ENCODE assay signal across 20 cellular contexts in genomic region chr1:111110197-111110899, GRCh38. TPM values are rescaled to one million over a fixed set of nuclear protein-coding genes. Genes with fewer than 3 reads are reported as not detected.
A peak's percentile ranks its signal among the peaks of the same experiment; 100 is the strongest.
DNase-seq lines count a peak whose midpoint lies in the region; ATAC-seq, FAIRE-seq and TF ChIP-seq lines count a peak whose summit lies in the region.
"Had no signal": no experiment of that assay in that cellular context is flagged by ENCODE, and none has a peak within 500 bp of the region (broad histone marks: within the 10 kb centered on the region; RNA-seq: fewer than 3 reads in every experiment).

No MANE protein-coding gene starts in this region.

- DNase-seq in COLO668 (lab: John Stamatoyannopoulos, UW; ENCODE audit: unreplicated experiment) = peak; percentile 45
- peak; percentile 22 for DNase-seq in NCI-H2029 treated with DMSO at 0.1 percent for 48 hours (lab: John Stamatoyannopoulos, UW)
- DNase-seq in body of pancreas = peak; percentile 47 to 81 (median 71)
- peak; percentile 77 for DNase-seq in HepG2 (ENCODE audit: low spot score)
- DNase-seq in AML-193 (lab: John Stamatoyannopoulos, UW) = no peak
- no peak for DNase-seq in cerebellum (ENCODE audit: low spot score)
- DNase-seq in epidermal melanocyte (ENCODE audit: insufficient read length, low spot score) = no peak
- DNase-seq: activated CD4-positive, alpha-beta T cell treated with anti-CD3 and anti-CD28 coated beads, Interleukin-2, amount 50 U/mL, for 48 hours; activated naive CD8-positive, alpha-beta T cell treated with anti-CD3 and anti-CD28 coated beads, Interleukin-2, amount 10 ng/mL, durations not matched to agents 7 days and 5 days; activated T-cell treated with anti-CD3 and anti-CD28 coated beads, Interleukin-2, amount 50 U/mL, for 24 hours; CD4-positive, alpha-beta memory T cell; head of caudate nucleus; NCI-H82; retina; stimulated activated naive CD4-positive, alpha-beta T cell treated with Interleukin-2 at 50 U/mL for 16 hours had no signal

- H3K9me3 ChIP-seq in body of pancreas (no peaks in the 10 kb centered on the region), HepG2 (ENCODE audit: low read length) (peaks cover 8% of the 10 kb centered on the region; the same call in 1 of the 2 replicates)

- no peaks in the 10 kb centered on the region for H4K20me1 ChIP-seq in HepG2 (ENCODE audit: insufficient read depth, low read length)

- H2AFZ ChIP-seq in HepG2 (ENCODE audit: low read length) = no peak overlapping the region

- peak overlapping the region in 1 of 4 donors; percentile 7 for H3K27ac ChIP-seq in body of pancreas
- H3K27ac ChIP-seq in HepG2 (ENCODE audit: extremely low read length, insufficient read depth, low read length) = peak overlapping the region; percentile 47
- H3K27ac ChIP-seq: cardiac muscle cell, RWPE1 had no signal

- peak; percentile 87 for FAIRE-seq in HepG2 (lab: Jason Lieb, UNC)
- FAIRE-seq: islet of Langerhans had no signal

- no peak; a peak in 1 of 4 replicates for TF ChIP-seq EP300 in HepG2 (IDR thresholded peaks at IDR 0.05; ENCODE audit: low read depth in 2 of 2, low read length in 2 of 2)
- no peak for TF ChIP-seq EP300 in HepG2 (CRISPR knock-in tag; IDR thresholded peaks at IDR 0.05; ENCODE audit: borderline replicate concordance)

- H3K4me2 ChIP-seq in HepG2 (ENCODE audit: low read depth, low read length) = peak overlapping the region; percentile 59

- no TSS peak for BruUV-seq in HepG2 (replicated peaks; lab: Mats Ljungman, UMichigan)

- H3K36me3 ChIP-seq in body of pancreas (replicated peaks in 1 of 2; ENCODE audit: insufficient read depth in 1 of 2, low read depth in 2 of 2) (no peaks in the 10 kb centered on the region), HepG2 (replicated peaks in 1 of 2; ENCODE audit: control insufficient read depth in 1 of 2, insufficient read depth in 2 of 2, low read length in 2 of 2) (no peaks in the 10 kb centered on the region)
- H3K36me3 ChIP-seq: cardiac muscle cell had no signal

- H3K4me3 ChIP-seq in body of pancreas (no peak overlapping the region), HepG2 (replicated peaks in 1 of 3; ENCODE audit: insufficient read depth in 1 of 3, low read depth in 2 of 3, low read length in 3 of 3) (no peak overlapping the region)
- H3K4me3 ChIP-seq: cardiac muscle cell had no signal

- TF ChIP-seq RAD21 in HepG2 (CRISPR knock-in tag; IDR thresholded peaks at IDR 0.05) = no peak

- no peaks in the 10 kb centered on the region for H3K79me2 ChIP-seq in HepG2 (ENCODE audit: insufficient read depth, low read length)

- no peaks in the 10 kb centered on the region for H3K27me3 ChIP-seq in body of pancreas
- H3K27me3 ChIP-seq in HepG2 (ENCODE audit: control insufficient read depth in 1 of 2, insufficient read depth in 2 of 2, low read length in 2 of 2) = no peaks in the 10 kb centered on the region
- H3K27me3 ChIP-seq: cardiac muscle cell had no signal

- no peak for TF ChIP-seq POLR2A in body of pancreas (IDR thresholded peaks at IDR 0.05)
- TF ChIP-seq POLR2A in HepG2 (IDR thresholded peaks at IDR 0.05; ENCODE audit: insufficient read depth in 1 of 2, low read depth in 2 of 2, low read length in 2 of 2) = no peak

- H3K9ac ChIP-seq in HepG2 (ENCODE audit: insufficient read depth, low read depth, low read length) = peak overlapping the region; percentile 31; the same call in 1 of the 2 replicates

- CTCF ChIA-PET in HepG2 (lab: Yijun Ruan, JAX; ENCODE audit: low intra/inter-chr PET ratio, low total read pairs) = no interaction called here

- POLR2A ChIA-PET in HepG2 (lab: Yijun Ruan, JAX) = interaction anchor here (1.1 kb wide), 1 partner anchor 29 kb away, joined by 3 read pairs; no protein-coding TSS in a partner anchor

- ATAC-seq in body of pancreas (peak; percentile 59), HepG2 (peak; percentile 100), HG02588 (IDR thresholded peaks at IDR 0.05; ENCODE audit: unreplicated experiment) (no peak)
- ATAC-seq: esophagus mucosa had no signal

- H3K4me1 ChIP-seq in body of pancreas (peaks cover 7% of the 10 kb centered on the region), HepG2 (ENCODE audit: insufficient read depth, low read length) (peaks cover 25% of the 10 kb centered on the region)

- in situ Hi-C loops in HepG2 (cut with HindIII; ENCODE audit: extremely low pct_ligation_motif_present, low pct_unique_long_range_greater_than_20kb) = no loop called here

- TF ChIP-seq CTCF in body of pancreas (IDR thresholded peaks at IDR 0.05) (peak in 1 of 7 experiments; percentile 5), HepG2 (CRISPR knock-in tag; IDR thresholded peaks at IDR 0.05) (0 out of 2 replicates have a peak, but pooled peaks have one; percentile 12)

- intact Hi-C loops in body of pancreas (cut with DNase I) = no loop called here
- intact Hi-C loops in HepG2 (cut with micrococcal nuclease; ENCODE audit: unreplicated experiment) = loop anchor here (5.0 kb wide), 1 partner anchor 78 kb away; no protein-coding TSS in a partner anchor

- WGBS in body of pancreas, 2 donors = 71 to 94% methylated on average over 1 of the region's 1 CpG
- no CpG with 5 or more reads among the region's 1 CpG for WGBS in HepG2 (ENCODE audit: low lambda C conversion rate)

TF ChIP-seq in HepG2, 621 proteins besides CTCF, POLR2A, EP300 and RAD21 (continues in another document):
- TF ChIP-seq BCL6 (CRISPR knock-in tag; IDR thresholded peaks at IDR 0.05) (0 out of 2 replicates have a peak, but pooled peaks have one; percentile 25), FOXA3 (CRISPR knock-in tag; IDR thresholded peaks at IDR 0.05) (peak; percentile 95), HNRNPUL1 (IDR thresholded peaks at IDR 0.05; ENCODE audit: low read depth, low read length) (no peak), SSRP1 (CRISPR knock-in tag; IDR thresholded peaks at IDR 0.05) (no peak), ATF2 (CRISPR knock-in tag; IDR thresholded peaks at IDR 0.05) (no peak; the same call in 1 of the 2 replicates)

RNA-seq across cellular contexts. Expression of gene DRAM2, which starts 29.5 kb away (rescaled TPM):
- total RNA-seq in body of pancreas = 10 to 100 TPM; 11.9 to 27.5 TPM
- total RNA-seq in HepG2 (2016; rRNA removed; fragmentation: Illumina TruSeq; extraction: Trizol) = 22.9 and 33.2 TPM in 2 replicates
- 10.8 and 11.1 TPM in 2 replicates for total RNA-seq in HepG2 (2016; cell fraction: cytosol; rRNA removed; fragmentation: Illumina TruSeq; extraction: Trizol; ENCODE audit: low read depth)
- 26.1 and 31.2 TPM in 2 replicates for total RNA-seq in HepG2 (2016; cell fraction: insoluble cytoplasmic fraction; rRNA removed; fragmentation: Illumina TruSeq; extraction: Trizol)
- total RNA-seq in HepG2 (2016; cell fraction: membrane; rRNA removed; fragmentation: Illumina TruSeq; extraction: Trizol) = 24.9 and 25.1 TPM in 2 replicates
- 33.7 and 39.3 TPM in 2 replicates for total RNA-seq in HepG2 (2016; cell fraction: nucleus; rRNA removed; fragmentation: Illumina TruSeq; extraction: Trizol)
- polyA plus RNA-seq in HepG2 (2011; rRNA removed) = 115 and 123 TPM in 2 replicates
- 44.2 and 92.1 TPM in 2 replicates for polyA plus RNA-seq in HepG2 (2011; cell fraction: cytosol; rRNA removed)
- 37.4 and 49.8 TPM in 2 replicates for polyA plus RNA-seq in HepG2 (2011; cell fraction: nucleus; rRNA removed)
- polyA plus RNA-seq in HepG2 (2012) = 72.7 and 76.6 TPM in 2 replicates
- polyA plus RNA-seq in HepG2 (2016; cell fraction: cytosol; fragmentation: Illumina TruSeq; extraction: Trizol; ENCODE audit: low read depth) = 15.3 and 16.5 TPM in 2 replicates
- 24.1 and 24.4 TPM in 2 replicates for polyA plus RNA-seq in HepG2 (2016; cell fraction: insoluble cytoplasmic fraction; fragmentation: Illumina TruSeq; extraction: Trizol; ENCODE audit: low read depth)
- polyA plus RNA-seq in HepG2 (2016; cell fraction: membrane; fragmentation: Illumina TruSeq; extraction: Trizol; ENCODE audit: low read depth) = 23.4 and 24.7 TPM in 2 replicates
- polyA plus RNA-seq in HepG2 (2016; cell fraction: nucleus; fragmentation: Illumina TruSeq; extraction: Trizol; ENCODE audit: insufficient read depth, low read depth) = 39.0 and 46.7 TPM in 2 replicates
- 43.0 and 52.4 TPM in 2 replicates for polyA minus RNA-seq in HepG2 (2011; rRNA and poly(A)+ RNA removed; ENCODE audit: low replicate concordance)
- 32.2 and 46.0 TPM in 2 replicates for polyA minus RNA-seq in HepG2 (2011; cell fraction: cytosol; rRNA and poly(A)+ RNA removed)
- 45.6 and 53.0 TPM in 2 replicates for polyA minus RNA-seq in HepG2 (2011; cell fraction: nucleus; rRNA and poly(A)+ RNA removed)
- total RNA-seq in cerebellum = 43.4 TPM

RNA-seq across cellular contexts. Expression of gene CEPT1, which starts 29.7 kb away (rescaled TPM):
- total RNA-seq in body of pancreas (10 to 100 TPM; 16.9 to 26.0 TPM), HepG2 (2016; rRNA removed; fragmentation: Illumina TruSeq; extraction: Trizol) (33.6 and 48.2 TPM in 2 replicates), cerebellum (54.1 TPM)
- 21.9 and 25.2 TPM in 2 replicates for total RNA-seq in HepG2 (2016; cell fraction: cytosol; rRNA removed; fragmentation: Illumina TruSeq; extraction: Trizol; ENCODE audit: low read depth)
- total RNA-seq in HepG2 (2016; cell fraction: insoluble cytoplasmic fraction; rRNA removed; fragmentation: Illumina TruSeq; extraction: Trizol) = 28.5 and 48.4 TPM in 2 replicates
- 17.5 and 19.8 TPM in 2 replicates for total RNA-seq in HepG2 (2016; cell fraction: membrane; rRNA removed; fragmentation: Illumina TruSeq; extraction: Trizol)
- total RNA-seq in HepG2 (2016; cell fraction: nucleus; rRNA removed; fragmentation: Illumina TruSeq; extraction: Trizol) = 58.5 and 62.9 TPM in 2 replicates
- 33.3 and 35.7 TPM in 2 replicates for polyA plus RNA-seq in HepG2 (2011; rRNA removed)
- polyA plus RNA-seq in HepG2 (2011; cell fraction: cytosol; rRNA removed) = 11.9 and 21.3 TPM in 2 replicates
- polyA plus RNA-seq in HepG2 (2011; cell fraction: nucleus; rRNA removed) = 18.0 and 20.5 TPM in 2 replicates
- polyA plus RNA-seq in HepG2 (2012) = 28.5 and 31.0 TPM in 2 replicates
- 2.4 TPM in 2 replicates for polyA plus RNA-seq in HepG2 (2016; cell fraction: cytosol; fragmentation: Illumina TruSeq; extraction: Trizol; ENCODE audit: low read depth)
- polyA plus RNA-seq in HepG2 (2016; cell fraction: insoluble cytoplasmic fraction; fragmentation: Illumina TruSeq; extraction: Trizol; ENCODE audit: low read depth) = 17.4 and 19.9 TPM in 2 replicates
- polyA plus RNA-seq in HepG2 (2016; cell fraction: membrane; fragmentation: Illumina TruSeq; extraction: Trizol; ENCODE audit: low read depth) = 3.9 and 5.8 TPM in 2 replicates
- 55.8 and 59.0 TPM in 2 replicates for polyA plus RNA-seq in HepG2 (2016; cell fraction: nucleus; fragmentation: Illumina TruSeq; extraction: Trizol; ENCODE audit: insufficient read depth, low read depth)
- 31.1 and 55.3 TPM in 2 replicates for polyA minus RNA-seq in HepG2 (2011; rRNA and poly(A)+ RNA removed; ENCODE audit: low replicate concordance)
- 22.9 and 25.3 TPM in 2 replicates for polyA minus RNA-seq in HepG2 (2011; cell fraction: cytosol; rRNA and poly(A)+ RNA removed)
- 65.7 and 74.1 TPM in 2 replicates for polyA minus RNA-seq in HepG2 (2011; cell fraction: nucleus; rRNA and poly(A)+ RNA removed)

Comparison
In these comparisons a context has a peak if more than half of its experiments do, and no peak if none do; other contexts are left out.
1. DNase-seq: peak in COLO668 (single experiment), NCI-H2029 treated with DMSO at 0.1 percent for 48 hours (single experiment), body of pancreas (4 of 4) and HepG2 (single experiment); none in AML-193 (0 of 2), cerebellum (single experiment) and epidermal melanocyte (single experiment).